Comparison of ENCODE assay signal across 8 cellular contexts in the genomic region with DNA sequence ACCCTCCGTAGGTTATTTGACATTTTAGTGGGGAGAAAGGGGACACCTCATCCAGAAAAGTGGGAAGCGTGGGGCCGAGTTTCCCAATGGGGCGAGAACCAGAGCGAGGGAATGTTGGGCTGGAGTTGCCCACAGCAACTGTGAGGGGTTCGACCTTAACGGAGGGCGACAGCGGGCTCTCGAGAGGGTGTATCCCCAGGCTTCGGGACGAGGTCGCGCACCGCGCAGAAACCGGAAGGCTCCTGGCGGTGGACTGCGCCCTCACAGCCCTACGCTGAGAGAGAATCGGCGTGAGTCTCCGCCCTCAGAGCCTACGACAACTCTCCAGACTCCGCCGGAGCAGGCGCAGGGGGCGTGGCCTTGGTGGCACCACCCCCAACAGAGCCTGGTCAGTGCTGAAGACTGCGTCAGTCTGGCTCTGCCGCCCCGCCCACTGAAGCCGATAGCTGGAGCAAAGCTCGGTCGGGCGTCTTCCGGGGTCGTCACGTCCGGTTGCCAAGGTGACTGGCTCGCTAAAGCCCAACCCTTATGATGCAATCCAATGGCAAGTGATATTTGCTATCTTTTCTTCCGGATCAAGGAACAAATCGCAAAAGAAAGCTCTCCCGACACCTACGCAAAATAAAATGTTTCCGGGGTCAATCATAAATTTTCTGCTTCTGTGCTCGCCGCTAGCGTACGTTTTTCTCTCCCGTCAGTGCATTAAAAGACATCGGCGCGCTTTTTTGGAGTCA.
DNase-seq lines count a peak whose midpoint lies in the region; ATAC-seq lines count a peak whose summit lies in the region.

A gene with protein sequence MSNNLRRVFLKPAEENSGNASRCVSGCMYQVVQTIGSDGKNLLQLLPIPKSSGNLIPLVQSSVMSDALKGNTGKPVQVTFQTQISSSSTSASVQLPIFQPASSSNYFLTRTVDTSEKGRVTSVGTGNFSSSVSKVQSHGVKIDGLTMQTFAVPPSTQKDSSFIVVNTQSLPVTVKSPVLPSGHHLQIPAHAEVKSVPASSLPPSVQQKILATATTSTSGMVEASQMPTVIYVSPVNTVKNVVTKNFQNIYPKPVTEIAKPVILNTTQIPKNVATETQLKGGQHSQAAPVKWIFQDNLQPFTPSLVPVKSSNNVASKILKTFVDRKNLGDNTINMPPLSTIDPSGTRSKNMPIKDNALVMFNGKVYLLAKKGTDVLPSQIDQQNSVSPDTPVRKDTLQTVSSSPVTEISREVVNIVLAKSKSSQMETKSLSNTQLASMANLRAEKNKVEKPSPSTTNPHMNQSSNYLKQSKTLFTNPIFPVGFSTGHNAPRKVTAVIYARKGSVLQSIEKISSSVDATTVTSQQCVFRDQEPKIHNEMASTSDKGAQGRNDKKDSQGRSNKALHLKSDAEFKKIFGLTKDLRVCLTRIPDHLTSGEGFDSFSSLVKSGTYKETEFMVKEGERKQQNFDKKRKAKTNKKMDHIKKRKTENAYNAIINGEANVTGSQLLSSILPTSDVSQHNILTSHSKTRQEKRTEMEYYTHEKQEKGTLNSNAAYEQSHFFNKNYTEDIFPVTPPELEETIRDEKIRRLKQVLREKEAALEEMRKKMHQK (minus strand): TSS at position 257 of the 734 bp plus-strand sequence. CDS start 234 bp downstream, at position 23.

- DNase-seq in AG08395 (ENCODE audit: low spot score) (peak; percentile 98), NCI-H345 (lab: John Stamatoyannopoulos, UW) (peak; percentile 99), iris pigment epithelial cell (ENCODE audit: low read depth) (peak; percentile 100)
- DNase-seq in activated CD4-positive, CD25-positive, alpha-beta regulatory T cell (lab: John Stamatoyannopoulos, UW): peak; percentile 96 to 100 (median 98)
- DNase-seq in central memory CD4-positive, alpha-beta T cell: peak; percentile 100
- peak; percentile 99 for DNase-seq in stimulated activated CD4-positive, alpha-beta T cell treated with anti-CD3 and anti-CD28 coated beads, Interleukin-12 subunit alpha, Interleukin-12 subunit beta, amount 100 ng/mL, for 24 hours (ENCODE audit: low read depth in 2 of 2)

- ATAC-seq in GM18907 (IDR thresholded peaks at IDR 0.05; ENCODE audit: unreplicated experiment): peak; percentile 96
- ATAC-seq in HG03159 (IDR thresholded peaks at IDR 0.05; ENCODE audit: unreplicated experiment): peak; percentile 93

Comparison
In these comparisons a context has a peak if more than half of its experiments do, and no peak if none do; other contexts are left out.
1. Peak in every context shown above with its lines: DNase-seq and ATAC-seq.